ENCODE assay signal across 6 cellular contexts in genomic region chr1:154556422-154556821, GRCh38. TPM values are rescaled to one million over a fixed set of nuclear protein-coding genes. Genes with fewer than 3 reads are reported as not detected.
DNase-seq lines count a peak whose midpoint lies in the region; TF ChIP-seq lines count a peak whose summit lies in the region.

No MANE protein-coding gene starts in this region.

- H3K27me3 ChIP-seq in AG04450 (ENCODE audit: control insufficient read depth, insufficient read depth, low read length) (no peaks in the 10 kb centered on the region), SJSA1 (replicated peaks) (no peaks in the 10 kb centered on the region)

- H3K4me3 Mint-ChIP-seq in immature natural killer cell: peak overlapping the region; percentile 59 to 96 (median 90)

- H3K9me3 Mint-ChIP-seq in immature natural killer cell: no peaks in the 10 kb centered on the region

- peaks cover 36 to 61% of the 10 kb centered on the region in 2 donors for H3K4me1 Mint-ChIP-seq in immature natural killer cell

- H3K27me3 Mint-ChIP-seq in immature natural killer cell (ENCODE audit: low read depth in 3 of 3): peaks cover 6 to 8% (median 7%) of the 10 kb centered on the region in 3 donors

- no peaks in the 10 kb centered on the region for H3K9me3 ChIP-seq in AG04450 (ENCODE audit: control insufficient read depth, insufficient read depth, low read length)
- no peaks in the 10 kb centered on the region for H3K9me3 ChIP-seq in SJSA1 (replicated peaks)

- peak overlapping the region; percentile 69 for H3K4me3 ChIP-seq in AG04450 (ENCODE audit: low read depth, low read length)
- peak overlapping the region; percentile 61 for H3K4me3 ChIP-seq in SJSA1

- H3K36me3 ChIP-seq in SJSA1: peaks cover 53% of the 10 kb centered on the region

- peak overlapping the region; percentile 28 to 94 (median 87) for H3K27ac Mint-ChIP-seq in immature natural killer cell

- CTCF ChIA-PET in AG04450 (lab: Charles Lee): interaction anchor here (0.6 to 2.2 kb wide), 3 partner anchors 10 to 529 kb away, joined by 4 to 10 read pairs (median 5); no protein-coding TSS in a partner anchor

- H3K36me3 Mint-ChIP-seq in immature natural killer cell: peaks cover 6 to 31% (median 12%) of the 10 kb centered on the region in 3 donors

- DNase-seq in AG04450 (ENCODE audit: low read depth, low spot score) (no peak), SJSA1 (ENCODE audit: low read depth in 1 of 2, low spot score in 2 of 2) (no peak), immature natural killer cell (no peak), occipital lobe (lab: John Stamatoyannopoulos, UW) (no peak), NCI-H69 (lab: John Stamatoyannopoulos, UW) (no peak), NCI-H2196 (lab: John Stamatoyannopoulos, UW; ENCODE audit: unreplicated experiment) (no peak)

- H3K4me1 ChIP-seq in SJSA1 (replicated peaks): peaks cover 31% of the 10 kb centered on the region

- H3K27ac ChIP-seq in AG04450 (ENCODE audit: low read depth, low read length): peak overlapping the region; percentile 39
- H3K27ac ChIP-seq in SJSA1: no peak overlapping the region

- POLR2A ChIA-PET in AG04450 (lab: Yijun Ruan, JAX): no interaction called here

- TF ChIP-seq CTCF in AG04450 (IDR thresholded peaks at IDR 0.05; ENCODE audit: low read depth, low read length): no peak

RNA-seq across cellular contexts. Expression of gene UBE2Q1, which starts 2.0 kb away (rescaled TPM):
- polyA plus RNA-seq in AG04450 (2011; rRNA removed) (16.9 and 17.6 TPM in 2 replicates), immature natural killer cell (10 to 100 TPM in 1 of 3 donors, 1 to 10 TPM in 2; 8.2 to 11.6 (median 9.7) TPM)
- 12.8 and 13.1 TPM in 2 replicates for polyA minus RNA-seq in AG04450 (2011; rRNA and poly(A)+ RNA removed)
- 37.9 and 55.8 TPM in 2 replicates for total RNA-seq in SJSA1 (2014; rRNA removed; shearing (Covaris generic))
- 20.6 TPM for total RNA-seq in occipital lobe

RNA-seq across cellular contexts. Expression of gene CHRNB2, which starts 11.2 kb away (rescaled TPM):
- polyA plus RNA-seq in AG04450 (2011; rRNA removed): 0.06 TPM in 1 of 2 replicates, not detected in the other
- 0.04 and 0.18 TPM in 2 replicates for polyA minus RNA-seq in AG04450 (2011; rRNA and poly(A)+ RNA removed)
- total RNA-seq in SJSA1 (2014; rRNA removed; shearing (Covaris generic)): not detected in 2 replicates
- polyA plus RNA-seq in immature natural killer cell: under 1 TPM in 1 of 3 donors, not detected in 2; 0.07 TPM
- total RNA-seq in occipital lobe: 20.4 TPM

RNA-seq across cellular contexts. Expression of gene ADAR, which starts 51.6 kb away (rescaled TPM):
- polyA plus RNA-seq in AG04450 (2011; rRNA removed): 159 and 203 TPM in 2 replicates
- polyA minus RNA-seq in AG04450 (2011; rRNA and poly(A)+ RNA removed): 327 and 358 TPM in 2 replicates
- 54.4 and 82.6 TPM in 2 replicates for total RNA-seq in SJSA1 (2014; rRNA removed; shearing (Covaris generic))
- polyA plus RNA-seq in immature natural killer cell: 100 to 1,000 TPM in 1 of 3 donors, 10 to 100 TPM in 2; 47.4 to 169 (median 70.1) TPM
- 59.1 TPM for total RNA-seq in occipital lobe

RNA-seq across cellular contexts. Expression of gene SHE, which starts 54.2 kb away (rescaled TPM):
- polyA plus RNA-seq in AG04450 (2011; rRNA removed): not detected in 2 replicates
- not detected in 2 replicates for polyA minus RNA-seq in AG04450 (2011; rRNA and poly(A)+ RNA removed)
- total RNA-seq in SJSA1 (2014; rRNA removed; shearing (Covaris generic)): not detected in 2 replicates
- under 1 TPM in 1 of 3 donors, not detected in 2; 0.13 TPM for polyA plus RNA-seq in immature natural killer cell
- 2.0 TPM for total RNA-seq in occipital lobe

RNA-seq across cellular contexts. Expression of gene TDRD10, which starts 54.4 kb away (rescaled TPM):
- polyA plus RNA-seq in AG04450 (2011; rRNA removed): not detected in 2 replicates
- polyA minus RNA-seq in AG04450 (2011; rRNA and poly(A)+ RNA removed): not detected in 2 replicates
- total RNA-seq in SJSA1 (2014; rRNA removed; shearing (Covaris generic)): not detected in 2 replicates
- polyA plus RNA-seq in immature natural killer cell: not detected
- 0.16 TPM for total RNA-seq in occipital lobe

Comparison
In these comparisons a context has a peak if more than half of its experiments do, and no peak if none do; other contexts are left out.
1. RNA of gene CHRNB2, which starts 11.2 kb away (total RNA-seq): 20.4 TPM in occipital lobe (single experiment); not detected in SJSA1; every median in the first group is over 10 times any median in the second.